In genomic region chr3:172192830-172193415, GRCh38 we compare ENCODE assay signal across 13 cellular contexts.
DNase-seq lines count a peak whose midpoint lies in the region; ATAC-seq and TF ChIP-seq lines count a peak whose summit lies in the region.
"Had no signal": no experiment of that assay in that cellular context is flagged by ENCODE, and none has a peak within 500 bp of the region (broad histone marks: within the 10 kb centered on the region; RNA-seq: fewer than 3 reads in every experiment).

No MANE protein-coding gene starts in this region.

- H3K4me3 ChIP-seq in ACC112 (ENCODE audit: low read depth, low read length) (no peak overlapping the region), liver (ENCODE audit: low read depth in 1 of 3, low read length in 3 of 3) (no peak overlapping the region)

- POLR2A ChIA-PET in activated CD4-positive, alpha-beta memory T cell treated with anti-CD3 and anti-CD28 coated beads for 36 hours (lab: Charles Lee), result no interaction called here

- no peak for TF ChIP-seq CTCF in liver (IDR thresholded peaks at IDR 0.05; ENCODE audit: low read depth, low read length, missing input control)

- H3K36me3 ChIP-seq in ACC112 (ENCODE audit: insufficient read depth, low read length), result no peaks in the 10 kb centered on the region
- no peaks in the 10 kb centered on the region for H3K36me3 ChIP-seq in liver (ENCODE audit: control insufficient read depth in 4 of 4, insufficient read depth in 3 of 4, low read depth in 1 of 4, low read length in 3 of 4)

- CTCF ChIA-PET in activated CD4-positive, alpha-beta memory T cell treated with anti-CD3 and anti-CD28 coated beads for 36 hours (lab: Charles Lee), result no interaction called here

- no peak overlapping the region for H2AFZ ChIP-seq in ACC112 (ENCODE audit: low read length, unreplicated experiment)

- no peak for TF ChIP-seq RAD21 in liver (IDR thresholded peaks at IDR 0.05)

- WGBS in liver, result 35% methylated on average over 3 of the region's 3 CpGs

- no peak for ATAC-seq in activated T-cell treated with anti-CD3 and anti-CD28 coated beads, Interleukin-2, amount 50 U/mL, for 72 hours (replicated peaks in 1 of 2)

- H3K4me1 ChIP-seq in ACC112 (ENCODE audit: control insufficient read depth, insufficient read depth, low read length, unreplicated experiment) (peaks cover 49% of the 10 kb centered on the region), liver (ENCODE audit: control insufficient read depth in 4 of 4, insufficient read depth in 4 of 4, low read length in 3 of 4) (peaks cover 6 to 9% (median 8%) of the 10 kb centered on the region in 4 donors)

- no peaks in the 10 kb centered on the region for H3K27me3 ChIP-seq in ACC112 (ENCODE audit: insufficient read depth, low read length)
- H3K27me3 ChIP-seq in liver (ENCODE audit: control insufficient read depth in 4 of 4, insufficient read depth in 4 of 4, low read length in 3 of 4), result no peaks in the 10 kb centered on the region

- H3K27ac ChIP-seq in ACC112 (ENCODE audit: low read depth, low read length) (peak overlapping the region; percentile 91), liver (ENCODE audit: low read depth in 1 of 2, low read length in 2 of 2) (peak overlapping the region in 1 of 2 donors; percentile 18)

- intact Hi-C loops in activated CD4-positive, alpha-beta memory T cell treated with anti-CD3 and anti-CD28 coated beads for 36 hours (cut with micrococcal nuclease), result no loop called here

- no peaks in the 10 kb centered on the region for H3K27me3 Mint-ChIP-seq in activated CD4-positive, alpha-beta memory T cell treated with anti-CD3 and anti-CD28 coated beads for 36 hours
- H3K27me3 Mint-ChIP-seq in activated T-cell treated with anti-CD3 and anti-CD28 coated beads, Interleukin-2, amount 50 U/mL, for 72 hours (ENCODE audit: low read depth), result no peaks in the 10 kb centered on the region
- H3K27me3 Mint-ChIP-seq: CD4-positive, alpha-beta memory T cell; IgD-negative memory B cell had no signal

- H3K4me3 Mint-ChIP-seq in activated CD4-positive, alpha-beta memory T cell treated with anti-CD3 and anti-CD28 coated beads for 36 hours, result no peak overlapping the region
- H3K4me3 Mint-ChIP-seq in activated T-cell treated with anti-CD3 and anti-CD28 coated beads, Interleukin-2, amount 50 U/mL, for 72 hours, result no peak overlapping the region
- H3K4me3 Mint-ChIP-seq: IgD-negative memory B cell had no signal

- no peak overlapping the region for H3K27ac Mint-ChIP-seq in activated CD4-positive, alpha-beta memory T cell treated with anti-CD3 and anti-CD28 coated beads for 36 hours
- no peak overlapping the region for H3K27ac Mint-ChIP-seq in activated T-cell treated with anti-CD3 and anti-CD28 coated beads, Interleukin-2, amount 50 U/mL, for 72 hours
- H3K27ac Mint-ChIP-seq: CD4-positive, alpha-beta memory T cell; IgD-negative memory B cell had no signal

- H3K9me3 ChIP-seq in liver (ENCODE audit: control insufficient read depth in 4 of 4, low read length in 3 of 4), result no peaks in the 10 kb centered on the region

- no peaks in the 10 kb centered on the region for H3K9me3 Mint-ChIP-seq in activated CD4-positive, alpha-beta memory T cell treated with anti-CD3 and anti-CD28 coated beads for 36 hours
- H3K9me3 Mint-ChIP-seq in activated T-cell treated with anti-CD3 and anti-CD28 coated beads, Interleukin-2, amount 50 U/mL, for 72 hours, result no peaks in the 10 kb centered on the region
- H3K9me3 Mint-ChIP-seq: IgD-negative memory B cell had no signal

- peaks cover 6% of the 10 kb centered on the region for H3K4me1 Mint-ChIP-seq in activated CD4-positive, alpha-beta memory T cell treated with anti-CD3 and anti-CD28 coated beads for 36 hours (ENCODE audit: low read depth)
- H3K4me1 Mint-ChIP-seq in activated T-cell treated with anti-CD3 and anti-CD28 coated beads, Interleukin-2, amount 50 U/mL, for 72 hours (ENCODE audit: low read depth), result no peaks in the 10 kb centered on the region
- H3K4me1 Mint-ChIP-seq: IgD-negative memory B cell had no signal

- H3K36me3 Mint-ChIP-seq in activated CD4-positive, alpha-beta memory T cell treated with anti-CD3 and anti-CD28 coated beads for 36 hours, result peaks cover 2% of the 10 kb centered on the region
- peaks cover 0 to 1% of the 10 kb centered on the region in 2 donors for H3K36me3 Mint-ChIP-seq in activated T-cell treated with anti-CD3 and anti-CD28 coated beads, Interleukin-2, amount 50 U/mL, for 72 hours (ENCODE audit: insufficient read depth in 2 of 2)
- H3K36me3 Mint-ChIP-seq: IgD-negative memory B cell had no signal

- H3K79me2 ChIP-seq in ACC112 (ENCODE audit: control insufficient read depth, insufficient read depth, low read length, unreplicated experiment), result peaks cover 78% of the 10 kb centered on the region

- H3K9ac ChIP-seq in liver (ENCODE audit: low read depth in 1 of 2, low read length in 2 of 2), result no peak overlapping the region

- DNase-seq in DMS153 (lab: John Stamatoyannopoulos, UW) (peak; percentile 30), NCI-H2196 treated with DMSO at 0.1 percent for 48 hours (lab: John Stamatoyannopoulos, UW; ENCODE audit: unreplicated experiment) (peak; percentile 24)
- no peak for DNase-seq in activated CD4-positive, alpha-beta memory T cell treated with anti-CD3 and anti-CD28 coated beads for 36 hours
- no peak for DNase-seq in activated T-cell treated with anti-CD3 and anti-CD28 coated beads, Interleukin-2, amount 50 U/mL, for 72 hours
- no peak for DNase-seq in stimulated activated CD4-positive, alpha-beta T cell treated with anti-CD3 and anti-CD28 coated beads, Interleukin-12 subunit alpha, Interleukin-12 subunit beta, amount 100 ng/mL, for 4 hours
- DNase-seq: CD4-positive, alpha-beta memory T cell; GF-D8; NCI-H2081; NCI-H82; SW 1271 had no signal

TF ChIP-seq in liver, 16 proteins besides CTCF, POLR2A, EP300 and RAD21:
- TF ChIP-seq JUND (IDR thresholded peaks at IDR 0.05), result peak in 1 of 2 donors; percentile 16
- TF ChIP-seq, protein P1, sequence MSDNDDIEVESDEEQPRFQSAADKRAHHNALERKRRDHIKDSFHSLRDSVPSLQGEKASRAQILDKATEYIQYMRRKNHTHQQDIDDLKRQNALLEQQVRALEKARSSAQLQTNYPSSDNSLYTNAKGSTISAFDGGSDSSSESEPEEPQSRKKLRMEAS (IDR thresholded peaks at IDR 0.05), result no peak
- peak; percentile 14 for TF ChIP-seq FOXA2 (IDR thresholded peaks at IDR 0.05)
- TF ChIP-seq SP1 (IDR thresholded peaks at IDR 0.05), result no peak
- no peak for TF ChIP-seq ATF3 (IDR thresholded peaks at IDR 0.05)
- no peak for TF ChIP-seq EGR1 (IDR thresholded peaks at IDR 0.05; ENCODE audit: low read depth in 2 of 2)
- no peak for TF ChIP-seq HNF4G (IDR thresholded peaks at IDR 0.05)
- peak in 1 of 2 donors; percentile 27 for TF ChIP-seq RXRA (IDR thresholded peaks at IDR 0.05)
- no peak for TF ChIP-seq FOXA1 (IDR thresholded peaks at IDR 0.05)
- no peak for TF ChIP-seq GABPA (IDR thresholded peaks at IDR 0.05 in 1 of 2, conservative IDR thresholded peaks at IDR 0.05 in 1 of 2)
- TF ChIP-seq NR2F2 (IDR thresholded peaks at IDR 0.05), result no peak
- TF ChIP-seq HNF4A (conservative IDR thresholded peaks at IDR 0.05), result peak; percentile 37 to 51
- no peak for TF ChIP-seq ZBTB33 (IDR thresholded peaks at IDR 0.05)

Comparison
In these comparisons a context has a peak if more than half of its experiments do, and no peak if none do; other contexts are left out.
1. DNase-seq: peak in DMS153 (single experiment) and NCI-H2196 treated with DMSO at 0.1 percent for 48 hours (single experiment); none in activated CD4-positive, alpha-beta memory T cell treated with anti-CD3 and anti-CD28 coated beads for 36 hours (single experiment), activated T-cell treated with anti-CD3 and anti-CD28 coated beads, Interleukin-2, amount 50 U/mL, for 72 hours (0 of 2) and stimulated activated CD4-positive, alpha-beta T cell treated with anti-CD3 and anti-CD28 coated beads, Interleukin-12 subunit alpha, Interleukin-12 subunit beta, amount 100 ng/mL, for 4 hours (single experiment).